In the genomic region with DNA sequence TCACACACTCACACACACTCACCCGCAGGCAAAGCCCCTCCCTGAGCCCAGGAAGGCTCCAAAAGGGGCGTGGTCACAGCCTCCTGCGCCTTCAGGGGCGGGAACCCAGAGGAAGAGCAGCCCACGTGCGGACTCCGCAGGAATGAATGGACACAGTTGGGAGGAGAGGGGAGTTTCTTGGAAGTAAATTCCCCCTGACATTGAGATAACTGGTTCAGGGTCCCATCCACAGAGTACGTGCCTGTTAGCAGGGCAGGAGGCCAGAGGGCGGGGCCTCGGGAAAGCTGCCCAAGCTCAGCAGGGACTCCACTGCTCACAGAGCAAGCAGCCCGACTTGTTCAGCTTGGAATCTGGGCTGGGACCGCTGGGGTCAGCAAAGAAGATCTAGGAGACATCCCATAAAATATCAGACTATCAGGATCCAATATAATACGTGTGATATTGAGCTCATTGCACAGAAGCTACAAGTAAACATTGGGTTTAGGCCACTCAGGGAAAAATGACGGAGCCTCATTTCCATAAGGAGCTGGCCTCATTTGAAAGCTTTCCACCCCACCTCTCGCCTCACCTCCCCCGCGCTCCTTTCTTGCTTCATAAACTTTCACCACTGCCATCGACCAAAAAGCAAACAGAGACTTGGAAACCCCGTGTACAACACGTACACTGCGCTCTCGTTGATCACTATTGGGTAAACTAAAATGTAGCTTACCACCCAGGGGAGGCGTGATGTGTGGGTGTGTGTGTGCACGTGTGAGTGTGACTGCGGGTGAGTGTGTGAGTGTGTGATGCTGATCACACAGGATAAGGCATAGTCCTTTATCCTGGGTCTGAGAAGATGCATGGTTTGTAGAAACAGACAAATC, we compare ENCODE assay signal across 8 cellular contexts. TPM values are rescaled to one million over a fixed set of nuclear protein-coding genes. Genes with fewer than 3 reads are reported as not detected.
A peak's percentile ranks its signal among the peaks of the same experiment; 100 is the strongest.
DNase-seq lines count a peak whose midpoint lies in the region; ATAC-seq, FAIRE-seq and TF ChIP-seq lines count a peak whose summit lies in the region.

No MANE protein-coding gene starts in this region.

- H3K9me3 ChIP-seq in AG04450 (ENCODE audit: control insufficient read depth, insufficient read depth, low read length) (no peaks in the 10 kb centered on the region; the same call in 1 of the 2 replicates), liver (ENCODE audit: control insufficient read depth in 4 of 4, low read length in 3 of 4) (no peaks in the 10 kb centered on the region)

- peaks cover 4 to 39% (median 23%) of the 10 kb centered on the region in 4 donors for H3K4me1 ChIP-seq in liver (ENCODE audit: control insufficient read depth in 4 of 4, insufficient read depth in 4 of 4, low read length in 3 of 4)

- H3K36me3 ChIP-seq in bronchial epithelial cell (ENCODE audit: control insufficient read depth, insufficient read depth, low read length) (no peaks in the 10 kb centered on the region), liver (ENCODE audit: control insufficient read depth in 4 of 4, insufficient read depth in 3 of 4, low read depth in 1 of 4, low read length in 3 of 4) (no peaks in the 10 kb centered on the region)

- DNase-seq in AG04450 (ENCODE audit: low read depth, low spot score) = no peak
- DNase-seq in LHCN-M2 (ENCODE audit: low read depth) = peak; percentile 27
- DNase-seq in bronchial epithelial cell (ENCODE audit: low read depth) = peak; percentile 76
- no peak for DNase-seq in GM19239 (ENCODE audit: insufficient read length, low spot score)
- DNase-seq in activated CD8-positive, alpha-beta memory T cell treated with anti-CD3 and anti-CD28 coated beads, Interleukin-2, amount 50 U/mL, for 4 hours = no peak
- no peak for DNase-seq in NOMO-1 treated with dmso at 0.1 percent for 144 hours (lab: John Stamatoyannopoulos, UW; ENCODE audit: unreplicated experiment)

- FAIRE-seq in bronchial epithelial cell (lab: Jason Lieb, UNC) (no peak), GM19239 (lab: Jason Lieb, UNC) (no peak)

- H3K9ac ChIP-seq in liver (ENCODE audit: low read depth in 1 of 2, low read length in 2 of 2) = peak overlapping the region; percentile 18 to 51

- TF ChIP-seq CTCF in AG04450 (IDR thresholded peaks at IDR 0.05; ENCODE audit: low read depth, low read length) = no peak
- no peak for TF ChIP-seq CTCF in bronchial epithelial cell (IDR thresholded peaks at IDR 0.05; ENCODE audit: insufficient read depth, low read length, severe bottlenecking)
- TF ChIP-seq CTCF in liver (IDR thresholded peaks at IDR 0.05; ENCODE audit: low read depth, low read length, missing input control) = no peak

- H3K27ac ChIP-seq in AG04450 (ENCODE audit: low read depth, low read length) (no peak overlapping the region), liver (ENCODE audit: low read depth in 1 of 2, low read length in 2 of 2) (peak overlapping the region; percentile 85 to 88)

- POLR2A ChIA-PET in AG04450 (lab: Yijun Ruan, JAX) = no interaction called here

- no peak for ATAC-seq in GM21515 (IDR thresholded peaks at IDR 0.05; ENCODE audit: unreplicated experiment)

- H3K27me3 ChIP-seq in AG04450 (ENCODE audit: control insufficient read depth, insufficient read depth, low read length) (peaks cover 4% of the 10 kb centered on the region), bronchial epithelial cell (ENCODE audit: control insufficient read depth, insufficient read depth, low read length) (peaks cover 2% of the 10 kb centered on the region), liver (ENCODE audit: control insufficient read depth in 4 of 4, insufficient read depth in 4 of 4, low read length in 3 of 4) (no peaks in the 10 kb centered on the region)

- TF ChIP-seq RAD21 in liver (IDR thresholded peaks at IDR 0.05) = peak; percentile 30 to 40

- H3K4me3 ChIP-seq in AG04450 (ENCODE audit: low read depth, low read length) (0 out of 2 replicates have a peak overlapping the region, but pooled peaks have one; percentile 12), bronchial epithelial cell (ENCODE audit: low read depth, low read length) (peak overlapping the region; percentile 13), liver (ENCODE audit: low read depth in 1 of 3, low read length in 3 of 3) (no peak overlapping the region)

- CTCF ChIA-PET in AG04450 (lab: Charles Lee) = interaction anchor here (1.3 to 4.7 kb wide), 3 partner anchors 24 to 317 kb away, joined by 4 to 31 read pairs (median 5); no protein-coding TSS in a partner anchor

- 16% methylated on average over 25 of the region's 25 CpGs for WGBS in liver

TF ChIP-seq in liver, 16 proteins besides CTCF, POLR2A, EP300 and RAD21:
- TF ChIP-seq HNF4G (IDR thresholded peaks at IDR 0.05) (no peak), SP1 (IDR thresholded peaks at IDR 0.05) (peak; percentile 82), GABPA (IDR thresholded peaks at IDR 0.05 in 1 of 2, conservative IDR thresholded peaks at IDR 0.05 in 1 of 2) (no peak), FOXA2 (IDR thresholded peaks at IDR 0.05) (peak; percentile 87), FOXA1 (IDR thresholded peaks at IDR 0.05) (peak; percentile 81), HNF4A (conservative IDR thresholded peaks at IDR 0.05) (peak; percentile 63 to 84), EGR1 (IDR thresholded peaks at IDR 0.05; ENCODE audit: low read depth in 2 of 2) (peak; percentile 91 to 93), YY1 (IDR thresholded peaks at IDR 0.05) (peak; percentile 71), RXRA (IDR thresholded peaks at IDR 0.05) (peak; percentile 76 to 89), JUND (IDR thresholded peaks at IDR 0.05) (peak; percentile 27 to 54), NR2F2 (IDR thresholded peaks at IDR 0.05) (no peak)
- TF ChIP-seq, protein P1, sequence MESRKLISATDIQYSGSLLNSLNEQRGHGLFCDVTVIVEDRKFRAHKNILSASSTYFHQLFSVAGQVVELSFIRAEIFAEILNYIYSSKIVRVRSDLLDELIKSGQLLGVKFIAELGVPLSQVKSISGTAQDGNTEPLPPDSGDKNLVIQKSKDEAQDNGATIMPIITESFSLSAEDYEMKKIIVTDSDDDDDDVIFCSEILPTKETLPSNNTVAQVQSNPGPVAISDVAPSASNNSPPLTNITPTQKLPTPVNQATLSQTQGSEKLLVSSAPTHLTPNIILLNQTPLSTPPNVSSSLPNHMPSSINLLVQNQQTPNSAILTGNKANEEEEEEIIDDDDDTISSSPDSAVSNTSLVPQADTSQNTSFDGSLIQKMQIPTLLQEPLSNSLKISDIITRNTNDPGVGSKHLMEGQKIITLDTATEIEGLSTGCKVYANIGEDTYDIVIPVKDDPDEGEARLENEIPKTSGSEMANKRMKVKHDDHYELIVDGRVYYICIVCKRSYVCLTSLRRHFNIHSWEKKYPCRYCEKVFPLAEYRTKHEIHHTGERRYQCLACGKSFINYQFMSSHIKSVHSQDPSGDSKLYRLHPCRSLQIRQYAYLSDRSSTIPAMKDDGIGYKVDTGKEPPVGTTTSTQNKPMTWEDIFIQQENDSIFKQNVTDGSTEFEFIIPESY (IDR thresholded peaks at IDR 0.05) = peak; percentile 85
- TF ChIP-seq, protein P2, sequence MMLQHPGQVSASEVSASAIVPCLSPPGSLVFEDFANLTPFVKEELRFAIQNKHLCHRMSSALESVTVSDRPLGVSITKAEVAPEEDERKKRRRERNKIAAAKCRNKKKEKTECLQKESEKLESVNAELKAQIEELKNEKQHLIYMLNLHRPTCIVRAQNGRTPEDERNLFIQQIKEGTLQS (IDR thresholded peaks at IDR 0.05) = no peak
- TF ChIP-seq, protein P3, sequence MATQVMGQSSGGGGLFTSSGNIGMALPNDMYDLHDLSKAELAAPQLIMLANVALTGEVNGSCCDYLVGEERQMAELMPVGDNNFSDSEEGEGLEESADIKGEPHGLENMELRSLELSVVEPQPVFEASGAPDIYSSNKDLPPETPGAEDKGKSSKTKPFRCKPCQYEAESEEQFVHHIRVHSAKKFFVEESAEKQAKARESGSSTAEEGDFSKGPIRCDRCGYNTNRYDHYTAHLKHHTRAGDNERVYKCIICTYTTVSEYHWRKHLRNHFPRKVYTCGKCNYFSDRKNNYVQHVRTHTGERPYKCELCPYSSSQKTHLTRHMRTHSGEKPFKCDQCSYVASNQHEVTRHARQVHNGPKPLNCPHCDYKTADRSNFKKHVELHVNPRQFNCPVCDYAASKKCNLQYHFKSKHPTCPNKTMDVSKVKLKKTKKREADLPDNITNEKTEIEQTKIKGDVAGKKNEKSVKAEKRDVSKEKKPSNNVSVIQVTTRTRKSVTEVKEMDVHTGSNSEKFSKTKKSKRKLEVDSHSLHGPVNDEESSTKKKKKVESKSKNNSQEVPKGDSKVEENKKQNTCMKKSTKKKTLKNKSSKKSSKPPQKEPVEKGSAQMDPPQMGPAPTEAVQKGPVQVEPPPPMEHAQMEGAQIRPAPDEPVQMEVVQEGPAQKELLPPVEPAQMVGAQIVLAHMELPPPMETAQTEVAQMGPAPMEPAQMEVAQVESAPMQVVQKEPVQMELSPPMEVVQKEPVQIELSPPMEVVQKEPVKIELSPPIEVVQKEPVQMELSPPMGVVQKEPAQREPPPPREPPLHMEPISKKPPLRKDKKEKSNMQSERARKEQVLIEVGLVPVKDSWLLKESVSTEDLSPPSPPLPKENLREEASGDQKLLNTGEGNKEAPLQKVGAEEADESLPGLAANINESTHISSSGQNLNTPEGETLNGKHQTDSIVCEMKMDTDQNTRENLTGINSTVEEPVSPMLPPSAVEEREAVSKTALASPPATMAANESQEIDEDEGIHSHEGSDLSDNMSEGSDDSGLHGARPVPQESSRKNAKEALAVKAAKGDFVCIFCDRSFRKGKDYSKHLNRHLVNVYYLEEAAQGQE (IDR thresholded peaks at IDR 0.05) = peak; percentile 65
- TF ChIP-seq, protein P4, sequence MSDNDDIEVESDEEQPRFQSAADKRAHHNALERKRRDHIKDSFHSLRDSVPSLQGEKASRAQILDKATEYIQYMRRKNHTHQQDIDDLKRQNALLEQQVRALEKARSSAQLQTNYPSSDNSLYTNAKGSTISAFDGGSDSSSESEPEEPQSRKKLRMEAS (IDR thresholded peaks at IDR 0.05) = peak; percentile 76

RNA-seq across cellular contexts. Expression of a gene that starts 36.0 kb away (rescaled TPM):
- 49.0 and 64.2 TPM in 2 replicates for polyA plus RNA-seq in AG04450 (2011; rRNA removed)
- polyA minus RNA-seq in AG04450 (2011; rRNA and poly(A)+ RNA removed) = 40.9 and 49.9 TPM in 2 replicates
- total RNA-seq in LHCN-M2 (2014; rRNA removed) = 37.5 and 39.9 TPM in 2 replicates
- polyA plus RNA-seq in LHCN-M2 (2012) = 33.8 TPM
- total RNA-seq in bronchial epithelial cell = 21.6 and 23.0 TPM in 2 replicates
- 10 to 100 TPM; 22.0 to 32.6 TPM for total RNA-seq in liver
- polyA plus RNA-seq in liver = 10 to 100 TPM; 43.2 to 44.1 TPM

Comparison
In these comparisons a context has a peak if more than half of its experiments do, and no peak if none do; other contexts are left out.
1. DNase-seq: peak in LHCN-M2 (single experiment) and bronchial epithelial cell (single experiment); none in AG04450 (single experiment), GM19239 (single experiment), activated CD8-positive, alpha-beta memory T cell treated with anti-CD3 and anti-CD28 coated beads, Interleukin-2, amount 50 U/mL, for 4 hours (single experiment) and NOMO-1 treated with dmso at 0.1 percent for 144 hours (single experiment).
2. H3K4me3 ChIP-seq: peak in AG04450 (single experiment) and bronchial epithelial cell (single experiment); none in liver (0 of 3).